Comparison of ENCODE assay signal across 22 cellular contexts in the genomic region with DNA sequence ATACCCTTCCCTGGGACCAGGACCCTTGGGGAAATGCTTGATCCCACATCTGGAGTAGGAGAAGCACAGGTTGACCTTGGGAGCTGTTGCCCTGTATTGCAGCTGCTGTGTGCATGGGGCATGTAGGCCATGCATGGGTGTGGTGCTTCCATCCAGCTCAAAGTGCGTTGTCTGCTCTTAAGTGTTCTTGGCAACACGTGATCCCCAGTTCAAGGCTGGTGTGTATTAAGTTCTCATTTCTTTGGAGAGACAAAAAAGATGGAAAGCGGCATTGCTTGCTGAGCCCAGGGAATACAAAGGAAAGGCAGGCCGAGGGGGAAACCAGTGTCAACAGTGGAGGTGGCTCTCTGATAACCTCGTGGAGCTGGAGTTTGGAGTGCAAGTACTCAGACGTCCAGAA.
"Had no signal": no experiment of that assay in that cellular context is flagged by ENCODE, and none has a peak within 500 bp of the region (broad histone marks: within the 10 kb centered on the region; RNA-seq: fewer than 3 reads in every experiment).

No MANE protein-coding gene starts in this region.

- H2AFZ ChIP-seq: hepatocyte, neural progenitor cell had no signal

- H3K36me3 ChIP-seq: breast epithelium, gastroesophageal sphincter, neural progenitor cell, upper lobe of right lung had no signal

- DNase-seq: activated CD4-positive, alpha-beta memory T cell treated with anti-CD3 and anti-CD28 coated beads for 36 hours; activated CD4-positive, alpha-beta T cell treated with anti-CD3 and anti-CD28 coated beads, Interleukin-2, amount 10 ng/mL, durations not matched to agents 24 days and 14 days; activated CD4-positive, CD25-positive, alpha-beta regulatory T cell treated with anti-CD3 and anti-CD28 coated beads, Interleukin-2, amount 50 U/mL, for 72 hours; activated CD8-positive, alpha-beta memory T cell treated with anti-CD3 and anti-CD28 coated beads, Interleukin-2, amount 50 U/mL, for 4 hours; activated gamma-delta T cell treated with Interleukin-2 at 50 U/mL for 16 hours; activated T-cell treated with anti-CD3 and anti-CD28 coated beads, Interleukin-2, amount 50 U/mL, for 1 hour; effector CD8-positive, alpha-beta T cell; erythroblast; left cardiac atrium; mammary epithelial cell; natural killer cell; right cardiac atrium; stimulated activated CD4-positive, alpha-beta T cell treated with anti-CD3 and anti-CD28 coated beads, Interleukin-12 subunit alpha, Interleukin-12 subunit beta, amount 100 ng/mL, for 4 hours; stimulated activated CD4-positive, alpha-beta T cell treated with anti-CD3 and anti-CD28 coated beads, Interleukin-4, amount 100 ng/mL, for 1 hour; stimulated activated naive CD8-positive, alpha-beta T cell treated with anti-CD3 and anti-CD28 coated beads, Interleukin-15, Interleukin-2, amounts not matched to agents 100 U/mL and 50 U/mL, for 24 hours; upper lobe of right lung had no signal

- H3K27ac ChIP-seq: breast epithelium, gastroesophageal sphincter, hepatocyte, neural progenitor cell, upper lobe of right lung had no signal

- ATAC-seq: activated T-helper 17 cell treated with anti-CD3 and anti-CD28 coated beads, Interleukin-2, amount 50 U/mL, for 72 hours; gastroesophageal sphincter; left cardiac atrium; natural killer cell; right cardiac atrium; stimulated activated naive CD8-positive, alpha-beta T cell treated with anti-CD3 and anti-CD28 coated beads, Interleukin-15, Interleukin-2, amounts not matched to agents 100 U/mL and 50 U/mL, for 24 hours; upper lobe of right lung had no signal

- H3K36me3 Mint-ChIP-seq: natural killer cell, neural progenitor cell had no signal

- H3K9me3 ChIP-seq: breast epithelium, upper lobe of right lung had no signal

- H3K9ac ChIP-seq: neural progenitor cell had no signal

- H3K27me3 ChIP-seq: breast epithelium, hepatocyte, neural progenitor cell, upper lobe of right lung had no signal

- H3K9me3 Mint-ChIP-seq: activated CD4-positive, alpha-beta memory T cell treated with anti-CD3 and anti-CD28 coated beads for 36 hours; activated CD4-positive, alpha-beta T cell treated with anti-CD3 and anti-CD28 coated beads, Interleukin-2, amount 10 ng/mL, durations not matched to agents 24 days and 14 days; activated T-helper 17 cell treated with anti-CD3 and anti-CD28 coated beads, Interleukin-2, amount 50 U/mL, for 72 hours; central memory CD8-positive, alpha-beta T cell; natural killer cell had no signal

- H3K4me1 Mint-ChIP-seq: activated T-helper 17 cell treated with anti-CD3 and anti-CD28 coated beads, Interleukin-2, amount 50 U/mL, for 72 hours had no signal

- H3K4me3 Mint-ChIP-seq: activated CD4-positive, alpha-beta memory T cell treated with anti-CD3 and anti-CD28 coated beads for 36 hours; activated CD4-positive, alpha-beta T cell treated with anti-CD3 and anti-CD28 coated beads, Interleukin-2, amount 10 ng/mL, durations not matched to agents 24 days and 14 days; activated T-helper 17 cell treated with anti-CD3 and anti-CD28 coated beads, Interleukin-2, amount 50 U/mL, for 72 hours; central memory CD8-positive, alpha-beta T cell; natural killer cell; neural progenitor cell had no signal

- H3K4me1 ChIP-seq: breast epithelium, gastroesophageal sphincter, neural progenitor cell, upper lobe of right lung had no signal

- H3K4me2 ChIP-seq: hepatocyte, neural progenitor cell had no signal

- H3K27ac Mint-ChIP-seq: activated CD4-positive, alpha-beta memory T cell treated with anti-CD3 and anti-CD28 coated beads for 36 hours; activated CD4-positive, alpha-beta T cell treated with anti-CD3 and anti-CD28 coated beads, Interleukin-2, amount 10 ng/mL, durations not matched to agents 24 days and 14 days; activated T-helper 17 cell treated with anti-CD3 and anti-CD28 coated beads, Interleukin-2, amount 50 U/mL, for 72 hours; natural killer cell; neural progenitor cell had no signal

- H3K27me3 Mint-ChIP-seq: activated CD4-positive, alpha-beta memory T cell treated with anti-CD3 and anti-CD28 coated beads for 36 hours; activated CD4-positive, alpha-beta T cell treated with anti-CD3 and anti-CD28 coated beads, Interleukin-2, amount 10 ng/mL, durations not matched to agents 24 days and 14 days; activated T-helper 17 cell treated with anti-CD3 and anti-CD28 coated beads, Interleukin-2, amount 50 U/mL, for 72 hours; central memory CD8-positive, alpha-beta T cell had no signal

- H3K4me3 ChIP-seq: breast epithelium, gastroesophageal sphincter, hepatocyte, neural progenitor cell, upper lobe of right lung had no signal
